ENCODE assay signal across 20 cellular contexts in genomic region chr15:90960316-90961091, GRCh38. TPM values are rescaled to one million over a fixed set of nuclear protein-coding genes. Genes with fewer than 3 reads are reported as not detected.
DNase-seq lines count a peak whose midpoint lies in the region; ATAC-seq and TF ChIP-seq lines count a peak whose summit lies in the region.
"Had no signal": no experiment of that assay in that cellular context is flagged by ENCODE, and none has a peak within 500 bp of the region (broad histone marks: within the 10 kb centered on the region; RNA-seq: fewer than 3 reads in every experiment).

No MANE protein-coding gene starts in this region.

- no peak overlapping the region for H3K4me3 Mint-ChIP-seq in activated CD4-positive, alpha-beta memory T cell treated with anti-CD3 and anti-CD28 coated beads, Interleukin-2, amount 10 ng/mL, durations not matched to agents 7 days and 5 days
- no peak overlapping the region for H3K4me3 Mint-ChIP-seq in osteocyte (ENCODE audit: unreplicated experiment)
- H3K4me3 Mint-ChIP-seq: central memory CD8-positive, alpha-beta T cell had no signal

- DNase-seq in A673 (ENCODE audit: low spot score) (no peak), coronary artery (ENCODE audit: low spot score) (no peak), psoas muscle (no peak), osteocyte (ENCODE audit: extremely low spot score, unreplicated experiment) (no peak), LoVo (ENCODE audit: low spot score) (no peak), NCI-H1436 treated with DMSO at 0.1 percent for 48 hours (lab: John Stamatoyannopoulos, UW) (no peak)
- no peak for DNase-seq in activated CD4-positive, alpha-beta memory T cell treated with anti-CD3 and anti-CD28 coated beads, Interleukin-2, amount 10 ng/mL, durations not matched to agents 7 days and 5 days
- DNase-seq: activated CD8-positive, alpha-beta memory T cell treated with anti-CD3 and anti-CD28 coated beads for 24 hours; HCEC 1CT; kidney; NCI-H2029; NCI-H526; retina; stimulated activated naive CD4-positive, alpha-beta T cell treated with Interleukin-2 at 50 U/mL for 16 hours; T-helper 2 cell; upper lobe of right lung had no signal

- no peaks in the 10 kb centered on the region for H3K9me3 ChIP-seq in A673 (ENCODE audit: low read depth, low read length, poor library complexity, severe bottlenecking)
- no peaks in the 10 kb centered on the region for H3K9me3 ChIP-seq in HEK293 (ENCODE audit: control insufficient read depth, insufficient read depth, low read depth, low read length)
- H3K9me3 ChIP-seq in psoas muscle: no peaks in the 10 kb centered on the region
- H3K9me3 ChIP-seq: MG63, upper lobe of right lung had no signal

- no peak overlapping the region for H3K27ac Mint-ChIP-seq in activated CD4-positive, alpha-beta memory T cell treated with anti-CD3 and anti-CD28 coated beads, Interleukin-2, amount 10 ng/mL, durations not matched to agents 7 days and 5 days
- no peak overlapping the region for H3K27ac Mint-ChIP-seq in osteocyte (ENCODE audit: unreplicated experiment)

- peaks cover 10% of the 10 kb centered on the region for H3K4me1 ChIP-seq in A673 (ENCODE audit: insufficient read depth, low read length, poor library complexity, severe bottlenecking)
- H3K4me1 ChIP-seq in HEK293 (ENCODE audit: control insufficient read depth, insufficient read depth, low read length): no peaks in the 10 kb centered on the region; the same call in 1 of the 2 replicates
- H3K4me1 ChIP-seq in psoas muscle: peaks cover 25% of the 10 kb centered on the region

- CTCF ChIA-PET in A673 (lab: Charles Lee): interaction anchor here (0.7 kb wide), 1 partner anchor 308 kb away, joined by 4 read pairs; no protein-coding TSS in a partner anchor
- CTCF ChIA-PET in HEK293 (lab: Yijun Ruan, JAX): interaction anchor here (0.6 to 11.9 kb wide), 3 partner anchors 24 to 64 kb away, joined by 3 to 163 read pairs (median 3); partner anchors contain the start of genes HDDC3 and UNC45A
- CTCF ChIA-PET in activated CD4-positive, alpha-beta memory T cell treated with anti-CD3 and anti-CD28 coated beads, Interleukin-2, amount 10 ng/mL, durations not matched to agents 7 days and 5 days (lab: Charles Lee): interaction anchor here (1.2 to 12.0 kb wide), 5 partner anchors 27 to 311 kb away, joined by 3 to 167 read pairs (median 4); partner anchors contain the start of genes HDDC3 and UNC45A

- no peaks in the 10 kb centered on the region for H3K27me3 ChIP-seq in A673 (replicated peaks; ENCODE audit: insufficient read depth, low read depth, low read length, poor library complexity)
- H3K27me3 ChIP-seq in psoas muscle (ENCODE audit: insufficient read depth in 3 of 3, low read length in 2 of 3): no peaks in the 10 kb centered on the region
- H3K27me3 ChIP-seq: MG63, upper lobe of right lung had no signal

- H3K4me3 ChIP-seq in A673 (ENCODE audit: low read depth, low read length, poor library complexity, severe bottlenecking) (no peak overlapping the region), HEK293 (ENCODE audit: low read depth, low read length) (no peak overlapping the region), coronary artery (peak overlapping the region; percentile 36), psoas muscle (no peak overlapping the region)
- H3K4me3 ChIP-seq: MG63, upper lobe of right lung had no signal

- peaks cover 61% of the 10 kb centered on the region for H3K36me3 Mint-ChIP-seq in activated CD4-positive, alpha-beta memory T cell treated with anti-CD3 and anti-CD28 coated beads, Interleukin-2, amount 10 ng/mL, durations not matched to agents 7 days and 5 days (ENCODE audit: low read depth)
- H3K36me3 Mint-ChIP-seq in osteocyte (ENCODE audit: unreplicated experiment): peaks cover 11% of the 10 kb centered on the region

- H3K36me3 ChIP-seq in A673 (ENCODE audit: insufficient read depth, low read length, poor library complexity, severe bottlenecking) (peaks cover 61% of the 10 kb centered on the region), HEK293 (ENCODE audit: control insufficient read depth in 2 of 2, insufficient read depth in 1 of 2, low read length in 2 of 2) (peaks cover 38 to 76% of the 10 kb centered on the region in 2 experiments), psoas muscle (ENCODE audit: insufficient read depth in 1 of 2, low read depth in 1 of 2) (peaks cover 6 to 48% of the 10 kb centered on the region in 2 donors)

- peaks cover 20% of the 10 kb centered on the region for H3K4me1 Mint-ChIP-seq in activated CD4-positive, alpha-beta memory T cell treated with anti-CD3 and anti-CD28 coated beads, Interleukin-2, amount 10 ng/mL, durations not matched to agents 7 days and 5 days
- peaks cover 16% of the 10 kb centered on the region for H3K4me1 Mint-ChIP-seq in osteocyte (ENCODE audit: unreplicated experiment)
- H3K4me1 Mint-ChIP-seq: central memory CD8-positive, alpha-beta T cell had no signal

- H3K9me3 Mint-ChIP-seq in activated CD4-positive, alpha-beta memory T cell treated with anti-CD3 and anti-CD28 coated beads, Interleukin-2, amount 10 ng/mL, durations not matched to agents 7 days and 5 days: no peaks in the 10 kb centered on the region
- H3K9me3 Mint-ChIP-seq in osteocyte (ENCODE audit: unreplicated experiment): no peaks in the 10 kb centered on the region
- H3K9me3 Mint-ChIP-seq: activated T-helper 1 cell treated with anti-CD3 and anti-CD28 coated beads, Interleukin-12 subunit alpha, Interleukin-12 subunit beta, Interleukin-2, Interleukin-4 antibody, amounts not matched to agents 30 ng/mL and 10 ng/mL and 1 ng/mL, durations not matched to agents 14 hours and 24 hours and 36 hours; central memory CD8-positive, alpha-beta T cell had no signal

- BruUV-seq in A673 (replicated peaks; lab: Mats Ljungman, UMichigan): no TSS peak

- TF ChIP-seq CTCF in A673 (conservative IDR thresholded peaks at IDR 0.05; ENCODE audit: low read depth, low read length) (no peak), HEK293 (tag by site-specific recombination; IDR thresholded peaks at IDR 0.05) (no peak), coronary artery (IDR thresholded peaks at IDR 0.05) (no peak), psoas muscle (IDR thresholded peaks at IDR 0.05) (no peak), osteocyte (IDR thresholded peaks at IDR 0.05) (no peak)

- no peaks in the 10 kb centered on the region for H3K27me3 Mint-ChIP-seq in activated CD4-positive, alpha-beta memory T cell treated with anti-CD3 and anti-CD28 coated beads, Interleukin-2, amount 10 ng/mL, durations not matched to agents 7 days and 5 days
- no peaks in the 10 kb centered on the region for H3K27me3 Mint-ChIP-seq in osteocyte (ENCODE audit: unreplicated experiment)
- H3K27me3 Mint-ChIP-seq: central memory CD8-positive, alpha-beta T cell had no signal

- peak overlapping the region; percentile 20 for H3K27ac ChIP-seq in A673 (ENCODE audit: low read depth, low read length, poor library complexity, severe bottlenecking)
- H3K27ac ChIP-seq in HEK293 (ENCODE audit: extremely low read depth, low read depth, low read length): no peak overlapping the region
- H3K27ac ChIP-seq in coronary artery: peak overlapping the region; percentile 84 to 87
- H3K27ac ChIP-seq in psoas muscle: peak overlapping the region; percentile 63
- H3K27ac ChIP-seq: upper lobe of right lung had no signal

- 34 to 42% (median 34%) methylated on average over 20 of the region's 20 CpGs for WGBS in psoas muscle, 3 donors

- POLR2A ChIA-PET in A673 (lab: Charles Lee; ENCODE audit: low non-redundant PET): no interaction called here
- POLR2A ChIA-PET in HEK293 (lab: Yijun Ruan, JAX): interaction anchor here (0.8 kb wide), 1 partner anchor 62 kb away, joined by 4 read pairs; the partner anchor contains the start of gene VPS33B
- POLR2A ChIA-PET in activated CD4-positive, alpha-beta memory T cell treated with anti-CD3 and anti-CD28 coated beads, Interleukin-2, amount 10 ng/mL, durations not matched to agents 7 days and 5 days (lab: Charles Lee): interaction anchor here (1.4 to 10.6 kb wide), 4 partner anchors 9 to 34 kb away, joined by 3 to 198 read pairs (median 44); partner anchors contain the start of genes HDDC3, PRC1 and UNC45A

- ATAC-seq in psoas muscle: no peak
- ATAC-seq: upper lobe of right lung had no signal

- intact Hi-C loops in A673 (cut with micrococcal nuclease; ENCODE audit: unreplicated experiment): no loop called here
- intact Hi-C loops in psoas muscle (cut with DNase I): loop anchor here in 1 of 2 donors (5.0 kb wide), 1 partner anchor 37 kb away; no protein-coding TSS in a partner anchor

TF ChIP-seq in HEK293, 187 proteins besides CTCF, POLR2A, EP300 and RAD21 (continues in another document):
- TF ChIP-seq KLF9 (tag by site-specific recombination; IDR thresholded peaks at IDR 0.05; ENCODE audit: low read depth): peak; percentile 62

RNA-seq across cellular contexts. Expression of gene RCCD1, which starts 5.8 kb away (rescaled TPM):
- total RNA-seq in A673 (2021) (28.8 and 39.5 TPM in 2 replicates), psoas muscle (1 to 10 TPM; 4.4 to 7.6 (median 5.3) TPM), osteocyte (12.0 and 12.8 TPM in 2 replicates)
- 1 to 10 TPM; 6.0 to 6.8 (median 6.0) TPM for polyA plus RNA-seq in psoas muscle
- 10 to 100 TPM; 31.3 to 32.8 TPM for total RNA-seq in activated CD4-positive, alpha-beta memory T cell treated with anti-CD3 and anti-CD28 coated beads, Interleukin-2, amount 10 ng/mL, durations not matched to agents 7 days and 5 days

RNA-seq across cellular contexts. Expression of gene UNC45A, which starts 25.4 kb away (rescaled TPM):
- 74.4 and 77.7 TPM in 2 replicates for total RNA-seq in A673 (2021)
- total RNA-seq in psoas muscle: 10 to 100 TPM; 11.0 to 17.5 (median 12.1) TPM
- 10 to 100 TPM in 2 of 3 donors, 1 to 10 TPM in 1; 9.2 to 15.3 (median 11.2) TPM for polyA plus RNA-seq in psoas muscle
- total RNA-seq in activated CD4-positive, alpha-beta memory T cell treated with anti-CD3 and anti-CD28 coated beads, Interleukin-2, amount 10 ng/mL, durations not matched to agents 7 days and 5 days: 10 to 100 TPM; 71.3 to 75.2 TPM
- 83.0 and 83.5 TPM in 2 replicates for total RNA-seq in osteocyte

RNA-seq across cellular contexts. Expression of gene HDDC3, which starts 28.2 kb away (rescaled TPM):
- total RNA-seq in A673 (2021): 22.6 and 23.9 TPM in 2 replicates
- 10 to 100 TPM in 3 of 4 donors, 1 to 10 TPM in 1; 9.9 to 25.5 (median 12.9) TPM for total RNA-seq in psoas muscle
- polyA plus RNA-seq in psoas muscle: 10 to 100 TPM in 2 of 3 donors, 1 to 10 TPM in 1; 7.2 to 23.9 (median 14.0) TPM
- total RNA-seq in activated CD4-positive, alpha-beta memory T cell treated with anti-CD3 and anti-CD28 coated beads, Interleukin-2, amount 10 ng/mL, durations not matched to agents 7 days and 5 days: 10 to 100 TPM; 37.6 to 41.7 TPM
- 9.5 and 11.4 TPM in 2 replicates for total RNA-seq in osteocyte

RNA-seq across cellular contexts. Expression of gene PRC1, which starts 33.8 kb away (rescaled TPM):
- 338 and 339 TPM in 2 replicates for total RNA-seq in A673 (2021)
- total RNA-seq in psoas muscle: 1 to 10 TPM; 1.6 to 2.2 (median 1.9) TPM
- polyA plus RNA-seq in psoas muscle: 1 to 10 TPM in 2 of 3 donors, under 1 TPM in 1; 0.68 to 3.5 (median 1.3) TPM
- total RNA-seq in activated CD4-positive, alpha-beta memory T cell treated with anti-CD3 and anti-CD28 coated beads, Interleukin-2, amount 10 ng/mL, durations not matched to agents 7 days and 5 days: 100 to 1,000 TPM; 158 to 167 TPM
- total RNA-seq in osteocyte: 33.9 and 46.4 TPM in 2 replicates

RNA-seq across cellular contexts. Expression of gene MAN2A2, which starts 57.4 kb away (rescaled TPM):
- total RNA-seq in A673 (2021): 75.7 and 91.3 TPM in 2 replicates
- 100 to 1,000 TPM in 3 of 4 donors, 10 to 100 TPM in 1; 73.0 to 127 (median 121) TPM for total RNA-seq in psoas muscle
- 100 to 1,000 TPM in 1 of 3 donors, 10 to 100 TPM in 2; 22.9 to 111 (median 41.5) TPM for polyA plus RNA-seq in psoas muscle
- 100 to 1,000 TPM; 132 to 133 TPM for total RNA-seq in activated CD4-positive, alpha-beta memory T cell treated with anti-CD3 and anti-CD28 coated beads, Interleukin-2, amount 10 ng/mL, durations not matched to agents 7 days and 5 days
- total RNA-seq in osteocyte: 65.2 and 70.0 TPM in 2 replicates
